Comparison of ENCODE assay signal across 1 cellular context in genomic region chr2:65022189-65022588, GRCh38.
A peak's percentile ranks its signal among the peaks of the same experiment; 100 is the strongest.
TF ChIP-seq lines count a peak whose summit lies in the region.

No MANE protein-coding gene starts in this region.

TF ChIP-seq in HepG2, 621 proteins besides CTCF, POLR2A, EP300 and RAD21:
- no peak for TF ChIP-seq SMAD1 (CRISPR knock-in tag; IDR thresholded peaks at IDR 0.05; ENCODE audit: borderline replicate concordance, low read depth)
- TF ChIP-seq MXD4 (CRISPR knock-in tag; IDR thresholded peaks at IDR 0.05), result no peak
- no peak for TF ChIP-seq ZNF333 (CRISPR knock-in tag; IDR thresholded peaks at IDR 0.05; ENCODE audit: borderline replicate concordance)
- TF ChIP-seq, protein P1, sequence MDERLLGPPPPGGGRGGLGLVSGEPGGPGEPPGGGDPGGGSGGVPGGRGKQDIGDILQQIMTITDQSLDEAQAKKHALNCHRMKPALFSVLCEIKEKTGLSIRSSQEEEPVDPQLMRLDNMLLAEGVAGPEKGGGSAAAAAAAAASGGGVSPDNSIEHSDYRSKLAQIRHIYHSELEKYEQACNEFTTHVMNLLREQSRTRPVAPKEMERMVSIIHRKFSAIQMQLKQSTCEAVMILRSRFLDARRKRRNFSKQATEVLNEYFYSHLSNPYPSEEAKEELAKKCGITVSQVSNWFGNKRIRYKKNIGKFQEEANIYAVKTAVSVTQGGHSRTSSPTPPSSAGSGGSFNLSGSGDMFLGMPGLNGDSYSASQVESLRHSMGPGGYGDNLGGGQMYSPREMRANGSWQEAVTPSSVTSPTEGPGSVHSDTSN (CRISPR knock-in tag; IDR thresholded peaks at IDR 0.05), result no peak
- no peak for TF ChIP-seq ZNF44 (CRISPR knock-in tag; IDR thresholded peaks at IDR 0.05)
- TF ChIP-seq POLR2G (IDR thresholded peaks at IDR 0.05; ENCODE audit: low read depth, low read length), result 0 out of 2 replicates have a peak, but pooled peaks have one; percentile 6
- TF ChIP-seq, protein P2, sequence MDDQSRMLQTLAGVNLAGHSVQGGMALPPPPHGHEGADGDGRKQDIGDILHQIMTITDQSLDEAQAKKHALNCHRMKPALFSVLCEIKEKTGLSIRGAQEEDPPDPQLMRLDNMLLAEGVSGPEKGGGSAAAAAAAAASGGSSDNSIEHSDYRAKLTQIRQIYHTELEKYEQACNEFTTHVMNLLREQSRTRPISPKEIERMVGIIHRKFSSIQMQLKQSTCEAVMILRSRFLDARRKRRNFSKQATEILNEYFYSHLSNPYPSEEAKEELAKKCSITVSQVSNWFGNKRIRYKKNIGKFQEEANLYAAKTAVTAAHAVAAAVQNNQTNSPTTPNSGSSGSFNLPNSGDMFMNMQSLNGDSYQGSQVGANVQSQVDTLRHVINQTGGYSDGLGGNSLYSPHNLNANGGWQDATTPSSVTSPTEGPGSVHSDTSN (CRISPR knock-in tag; IDR thresholded peaks at IDR 0.05; ENCODE audit: borderline replicate concordance), result no peak
- no peak for TF ChIP-seq ZMYM2 (CRISPR knock-in tag; IDR thresholded peaks at IDR 0.05)
- TF ChIP-seq PHF21A (CRISPR knock-in tag; IDR thresholded peaks at IDR 0.05), result no peak
- no peak for TF ChIP-seq RFXANK (CRISPR knock-in tag; IDR thresholded peaks at IDR 0.05)
- no peak for TF ChIP-seq ZNF33B (CRISPR knock-in tag; IDR thresholded peaks at IDR 0.05)
- TF ChIP-seq ZNF629 (CRISPR knock-in tag; conservative IDR thresholded peaks at IDR 0.05), result peak; percentile 81
